8 cellular contexts compared by ENCODE assay signal in genomic region chr6:12605888-12606345, GRCh38.
A peak's percentile ranks its signal among the peaks of the same experiment; 100 is the strongest.
DNase-seq lines count a peak whose midpoint lies in the region; ATAC-seq, FAIRE-seq and TF ChIP-seq lines count a peak whose summit lies in the region.

No MANE protein-coding gene starts in this region.

- peaks cover 13% of the 10 kb centered on the region for H3K4me1 Mint-ChIP-seq in activated CD4-positive, alpha-beta T cell treated with anti-CD3 and anti-CD28 coated beads, Interleukin-2, amount 10 ng/mL, durations not matched to agents 24 days and 14 days

- peaks cover 7% of the 10 kb centered on the region for H3K27me3 Mint-ChIP-seq in activated CD4-positive, alpha-beta T cell treated with anti-CD3 and anti-CD28 coated beads, Interleukin-2, amount 10 ng/mL, durations not matched to agents 24 days and 14 days

- DNase-seq in BE2C (peak; percentile 47), NCI-H446 (lab: John Stamatoyannopoulos, UW) (peak; percentile 24 to 70), fibroblast of peridontal ligament (ENCODE audit: extremely low read depth) (peak; percentile 75), neuronal stem cell (ENCODE audit: low spot score) (peak; percentile 48), frontal cortex (ENCODE audit: low spot score in 2 of 2) (no peak)
- DNase-seq in activated CD4-positive, alpha-beta T cell treated with anti-CD3 and anti-CD28 coated beads, Interleukin-2, amount 10 ng/mL, durations not matched to agents 24 days and 14 days, result peak; percentile 84

- H3K4ac ChIP-seq in neuronal stem cell (ENCODE audit: low read length), result no peak overlapping the region

- no peak overlapping the region for H2BK5ac ChIP-seq in neuronal stem cell (ENCODE audit: low read length)

- H3K27me3 ChIP-seq in BE2C (0 out of 2 replicates have a peak, but pooled peaks cover 5% of the 10 kb centered on the region), neuronal stem cell (ENCODE audit: control insufficient read depth in 3 of 3, insufficient read depth in 3 of 3, low read depth in 1 of 3, low read length in 3 of 3) (no peaks in the 10 kb centered on the region)

- H3K9me3 Mint-ChIP-seq in activated CD4-positive, alpha-beta T cell treated with anti-CD3 and anti-CD28 coated beads, Interleukin-2, amount 10 ng/mL, durations not matched to agents 24 days and 14 days, result no peaks in the 10 kb centered on the region

- peak; percentile 37 for ATAC-seq in GM18868 (IDR thresholded peaks at IDR 0.05; ENCODE audit: unreplicated experiment)
- ATAC-seq in HG03139 (IDR thresholded peaks at IDR 0.05; ENCODE audit: unreplicated experiment), result peak; percentile 54

- H3K9me3 ChIP-seq in BE2C (no peaks in the 10 kb centered on the region), neuronal stem cell (replicated peaks in 1 of 2; ENCODE audit: control insufficient read depth in 2 of 2, insufficient read depth in 1 of 2, low read depth in 1 of 2, low read length in 2 of 2) (no peaks in the 10 kb centered on the region)

- H3K4me1 ChIP-seq in BE2C, result no peaks in the 10 kb centered on the region
- H3K4me1 ChIP-seq in neuronal stem cell (ENCODE audit: control insufficient read depth in 2 of 2, insufficient read depth in 1 of 2, low read depth in 1 of 2, low read length in 2 of 2), result peaks cover 0 to 1% of the 10 kb centered on the region in 2 donors

- no peak overlapping the region for H4K91ac ChIP-seq in neuronal stem cell (ENCODE audit: low read depth, low read length, poor library complexity)

- H2BK15ac ChIP-seq in neuronal stem cell (ENCODE audit: low read length), result no peak overlapping the region

- no peak overlapping the region for H3K4me2 ChIP-seq in neuronal stem cell (ENCODE audit: insufficient read depth, low read length, poor library complexity, severe bottlenecking)

- WGBS in neuronal stem cell (ENCODE audit: extremely low coverage in 2 of 2, insufficient read length in 2 of 2, insufficient replicate concordance in 1 of 2), 2 donors, result no CpG with 5 or more reads among the region's 7 CpGs

- H3K36me3 Mint-ChIP-seq in activated CD4-positive, alpha-beta T cell treated with anti-CD3 and anti-CD28 coated beads, Interleukin-2, amount 10 ng/mL, durations not matched to agents 24 days and 14 days (ENCODE audit: low read depth), result no peaks in the 10 kb centered on the region

- no peak overlapping the region for H3K27ac ChIP-seq in neuronal stem cell (replicated peaks; ENCODE audit: low read length)

- intact Hi-C loops in activated CD4-positive, alpha-beta T cell treated with anti-CD3 and anti-CD28 coated beads, Interleukin-2, amount 10 ng/mL, durations not matched to agents 24 days and 14 days (cut with micrococcal nuclease), result loop anchor here (2.0 to 5.0 kb wide), 3 partner anchors 317 to 951 kb away; no protein-coding TSS in a partner anchor

- no peaks in the 10 kb centered on the region for H3K79me1 ChIP-seq in neuronal stem cell (ENCODE audit: low read depth, low read length)

- H3K23ac ChIP-seq in neuronal stem cell (ENCODE audit: low read depth, low read length, poor library complexity), result no peak overlapping the region

- no peak overlapping the region for H3K18ac ChIP-seq in neuronal stem cell (ENCODE audit: low read length)

- no peaks in the 10 kb centered on the region for H3K36me3 ChIP-seq in BE2C
- no peaks in the 10 kb centered on the region for H3K36me3 ChIP-seq in neuronal stem cell (replicated peaks in 1 of 2; ENCODE audit: control insufficient read depth in 2 of 2, insufficient read depth in 2 of 2, low read length in 2 of 2)

- no peak overlapping the region for H4K8ac ChIP-seq in neuronal stem cell (ENCODE audit: low read depth, low read length)

- H3K4me3 ChIP-seq in BE2C (ENCODE audit: low read depth, low read length) (no peak overlapping the region), neuronal stem cell (ENCODE audit: low read length in 2 of 2) (no peak overlapping the region)

- no peak overlapping the region for H3K9ac ChIP-seq in neuronal stem cell (ENCODE audit: low read depth, low read length, poor library complexity)

- no peak overlapping the region for H2AFZ ChIP-seq in neuronal stem cell (ENCODE audit: low read length)

- no peak for FAIRE-seq in frontal cortex (lab: Jason Lieb, UNC)

- peak; percentile 81 for TF ChIP-seq CTCF in BE2C (IDR thresholded peaks at IDR 0.05; ENCODE audit: low read depth, low read length)

- H2BK120ac ChIP-seq in neuronal stem cell (ENCODE audit: low read depth, low read length), result no peak overlapping the region

- H3K27ac Mint-ChIP-seq in activated CD4-positive, alpha-beta T cell treated with anti-CD3 and anti-CD28 coated beads, Interleukin-2, amount 10 ng/mL, durations not matched to agents 24 days and 14 days, result no peak overlapping the region

- H2BK12ac ChIP-seq in neuronal stem cell (ENCODE audit: low read length), result no peak overlapping the region

- H2AK5ac ChIP-seq in neuronal stem cell (ENCODE audit: low read depth, low read length), result no peak overlapping the region

- H3K4me3 Mint-ChIP-seq in activated CD4-positive, alpha-beta T cell treated with anti-CD3 and anti-CD28 coated beads, Interleukin-2, amount 10 ng/mL, durations not matched to agents 24 days and 14 days, result peak overlapping the region; percentile 39

- no peak overlapping the region for H3K14ac ChIP-seq in neuronal stem cell (ENCODE audit: low read length)

Comparison
In these comparisons a context has a peak if more than half of its experiments do, and no peak if none do; other contexts are left out.
1. DNase-seq: peak in BE2C (single experiment), NCI-H446 (2 of 2), activated CD4-positive, alpha-beta T cell treated with anti-CD3 and anti-CD28 coated beads, Interleukin-2, amount 10 ng/mL, durations not matched to agents 24 days and 14 days (single experiment), fibroblast of peridontal ligament (single experiment) and neuronal stem cell (single experiment); none in frontal cortex (0 of 2).